ENCODE assay signal across 8 cellular contexts in the genomic region with DNA sequence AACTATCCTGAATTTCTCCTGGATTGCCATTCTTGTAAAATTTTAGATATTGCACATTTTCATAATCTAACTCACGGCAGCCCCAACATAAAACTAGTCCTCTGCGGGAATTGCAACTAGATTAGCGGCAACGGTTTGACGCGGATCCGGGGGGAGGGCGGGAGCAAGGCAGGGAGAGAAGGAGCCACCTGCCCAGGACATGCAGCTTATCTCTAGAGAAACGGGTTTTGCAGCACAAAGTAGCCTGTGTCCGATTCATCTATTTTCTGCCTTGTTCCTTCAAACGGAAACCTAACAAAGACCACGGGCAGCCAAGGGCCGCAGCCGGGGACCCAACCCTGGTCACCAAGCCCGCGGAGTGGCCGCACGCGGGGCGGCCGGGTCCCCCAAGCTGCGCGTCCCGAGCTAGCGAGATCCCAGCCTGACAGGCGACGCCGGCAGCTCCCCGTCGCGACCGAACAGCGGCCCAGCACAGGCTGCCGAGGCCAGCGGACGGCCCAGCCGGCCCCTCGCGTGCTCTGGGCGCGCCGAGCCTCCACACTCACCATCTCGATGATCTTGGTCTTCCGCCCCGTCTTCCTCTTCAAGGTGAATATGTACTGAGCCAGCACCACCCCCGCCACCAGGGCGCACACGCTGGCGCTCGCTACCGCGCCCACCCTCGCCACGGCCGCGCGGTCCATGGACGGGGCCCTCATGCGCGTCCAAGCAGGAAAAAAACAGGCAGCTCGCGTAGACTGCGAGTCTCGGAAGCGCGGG. TPM values are rescaled to one million over a fixed set of nuclear protein-coding genes. Genes with fewer than 3 reads are reported as not detected.
A peak's percentile ranks its signal among the peaks of the same experiment; 100 is the strongest.
DNase-seq lines count a peak whose midpoint lies in the region; ATAC-seq and TF ChIP-seq lines count a peak whose summit lies in the region.

A gene (minus strand): TSS at position 754 of the 759 bp plus-strand sequence. CDS start 71 bp downstream, at position 683.

- H3K27ac Mint-ChIP-seq in endothelial cell (ENCODE audit: unreplicated experiment) (peak within 1 kb of the TSS; percentile 92), mesothelial cell of epicardium (peak within 1 kb of the TSS; percentile 95)

- DNase-seq in NCI-H2029 (lab: John Stamatoyannopoulos, UW) (peak; percentile 39), NCI-H2029 treated with DMSO at 0.1 percent for 48 hours (lab: John Stamatoyannopoulos, UW) (no peak), HCEC 1CT (peak; percentile 16), MG63 (peak; percentile 31), endothelial cell (ENCODE audit: low spot score) (peak; percentile 49), mesothelial cell of epicardium (ENCODE audit: low spot score in 2 of 2, unreplicated experiment in 2 of 2) (peak; percentile 30 to 72)
- peak; percentile 9 for DNase-seq in activated CD4-positive, alpha-beta T cell treated with anti-CD3 and anti-CD28 coated beads for 1 hour
- peak; percentile 52 for DNase-seq in stimulated activated naive CD8-positive, alpha-beta T cell treated with anti-CD3 and anti-CD28 coated beads, Interleukin-15, Interleukin-2, amounts not matched to agents 100 U/mL and 50 U/mL, for 24 hours

- H3K36me3 Mint-ChIP-seq in endothelial cell (ENCODE audit: low read depth, unreplicated experiment) (peaks cover 18% of the 10 kb centered on the region), mesothelial cell of epicardium (peaks cover 19% of the 10 kb centered on the region)

- H3K9me3 Mint-ChIP-seq in endothelial cell (ENCODE audit: unreplicated experiment) (peaks cover 14% of the 10 kb centered on the region), mesothelial cell of epicardium (peaks cover 26% of the 10 kb centered on the region)

- no peaks in the 10 kb centered on the region for H3K27me3 ChIP-seq in MG63

- peak within 1 kb of the TSS; percentile 69 for H3K4me3 ChIP-seq in MG63

- H3K4me3 Mint-ChIP-seq in endothelial cell (ENCODE audit: unreplicated experiment): peak within 1 kb of the TSS; percentile 98
- H3K4me3 Mint-ChIP-seq in mesothelial cell of epicardium: peak within 1 kb of the TSS; percentile 89

- no peak for TF ChIP-seq CTCF in endothelial cell (IDR thresholded peaks at IDR 0.05; ENCODE audit: unreplicated experiment)
- no peak for TF ChIP-seq CTCF in mesothelial cell of epicardium (IDR thresholded peaks at IDR 0.05; ENCODE audit: unreplicated experiment)

- H3K27me3 Mint-ChIP-seq in endothelial cell (ENCODE audit: unreplicated experiment) (peaks cover 8% of the 10 kb centered on the region), mesothelial cell of epicardium (ENCODE audit: low read depth) (no peaks in the 10 kb centered on the region)

- peaks cover 27% of the 10 kb centered on the region for H3K4me1 Mint-ChIP-seq in endothelial cell (ENCODE audit: unreplicated experiment)
- peaks cover 38% of the 10 kb centered on the region for H3K4me1 Mint-ChIP-seq in mesothelial cell of epicardium

- peak; percentile 1 for ATAC-seq in stimulated activated naive CD8-positive, alpha-beta T cell treated with anti-CD3 and anti-CD28 coated beads, Interleukin-15, Interleukin-2, amounts not matched to agents 100 U/mL and 50 U/mL, for 24 hours

- H3K9me3 ChIP-seq in MG63: peaks cover 3% of the 10 kb centered on the region

- H3K36me3 ChIP-seq in MG63: peaks cover 22% of the 10 kb centered on the region

RNA-seq across cellular contexts. Expression of the gene that starts here (rescaled TPM):
- total RNA-seq in MG63 (2014; rRNA removed; shearing (Covaris generic); ENCODE audit: low replicate concordance): 27.8 and 34.2 TPM in 2 replicates
- 31.9 TPM for total RNA-seq in endothelial cell (ENCODE audit: unreplicated experiment)
- 28.2 to 32.0 TPM (median 29.8 TPM) in 3 replicates for total RNA-seq in mesothelial cell of epicardium
